Comparison of ENCODE assay signal across 12 cellular contexts in genomic region chrX:30635630-30636029, GRCh38. TPM values are rescaled to one million over a fixed set of nuclear protein-coding genes. Genes with fewer than 3 reads are reported as not detected.
DNase-seq lines count a peak whose midpoint lies in the region; ATAC-seq and TF ChIP-seq lines count a peak whose summit lies in the region.
"Had no signal": no experiment of that assay in that cellular context is flagged by ENCODE, and none has a peak within 500 bp of the region (broad histone marks: within the 10 kb centered on the region; RNA-seq: fewer than 3 reads in every experiment).

No MANE protein-coding gene starts in this region.

- no peak overlapping the region for H3K27ac Mint-ChIP-seq in activated CD4-positive, alpha-beta memory T cell treated with anti-CD3 and anti-CD28 coated beads for 36 hours

- no peak for DNase-seq in heart right ventricle
- DNase-seq in left ventricle myocardium superior = no peak
- DNase-seq in PC-3 = peak; percentile 51
- DNase-seq in fibroblast of gingiva (ENCODE audit: low read depth) = peak; percentile 4
- no peak for DNase-seq in upper lobe of right lung
- DNase-seq in activated CD4-positive, alpha-beta memory T cell treated with anti-CD3 and anti-CD28 coated beads for 36 hours = no peak
- DNase-seq: activated CD4-positive, alpha-beta T cell treated with anti-CD3 and anti-CD28 coated beads, Interleukin-2, amount 50 U/mL, for 48 hours; DMS79 treated with DMSO at 0.1 percent for 48 hours; left cardiac atrium; NCI-H524 had no signal

- no peaks in the 10 kb centered on the region for H3K36me3 ChIP-seq in heart right ventricle
- H3K36me3 ChIP-seq in PC-3 (ENCODE audit: low read depth, low read length) = no peaks in the 10 kb centered on the region
- no peaks in the 10 kb centered on the region for H3K36me3 ChIP-seq in upper lobe of right lung

- POLR2A ChIA-PET in PC-3 (lab: Charles Lee; ENCODE audit: unreplicated experiment) = no interaction called here
- POLR2A ChIA-PET in activated CD4-positive, alpha-beta memory T cell treated with anti-CD3 and anti-CD28 coated beads for 36 hours (lab: Charles Lee) = no interaction called here

- no peaks in the 10 kb centered on the region for H3K36me3 Mint-ChIP-seq in activated CD4-positive, alpha-beta memory T cell treated with anti-CD3 and anti-CD28 coated beads for 36 hours

- no peaks in the 10 kb centered on the region for H3K27me3 ChIP-seq in heart right ventricle
- H3K27me3 ChIP-seq in PC-3 (ENCODE audit: low read length) = no peaks in the 10 kb centered on the region
- H3K27me3 ChIP-seq in upper lobe of right lung = no peaks in the 10 kb centered on the region

- ATAC-seq in heart right ventricle (no peak), left ventricle myocardium superior (no peak), PC-3 (no peak), upper lobe of right lung (peak; percentile 41), HG03520 (IDR thresholded peaks at IDR 0.05; ENCODE audit: unreplicated experiment) (no peak), HG02885 (IDR thresholded peaks at IDR 0.05; ENCODE audit: poor library complexity, unreplicated experiment) (no peak)
- ATAC-seq: left cardiac atrium had no signal

- H2AFZ ChIP-seq in PC-3 (ENCODE audit: low read length) = no peak overlapping the region

- H3K4me2 ChIP-seq in PC-3 (ENCODE audit: low read length) = no peak overlapping the region

- no peak overlapping the region for H3K4me3 Mint-ChIP-seq in activated CD4-positive, alpha-beta memory T cell treated with anti-CD3 and anti-CD28 coated beads for 36 hours

- intact Hi-C loops in heart right ventricle (cut with DNase I) = loop anchor here in 4 of 10 donors (5.0 to 10.0 kb wide), 3 partner anchors 72 to 79 kb away; no protein-coding TSS in a partner anchor
- intact Hi-C loops in left ventricle myocardium superior (cut with micrococcal nuclease) = no loop called here
- intact Hi-C loops in PC-3 (cut with micrococcal nuclease) = loop anchor here (1.0 to 10.0 kb wide), 2 partner anchors 78 to 189 kb away; no protein-coding TSS in a partner anchor
- intact Hi-C loops in upper lobe of right lung (cut with DNase I) = no loop called here
- intact Hi-C loops in activated CD4-positive, alpha-beta memory T cell treated with anti-CD3 and anti-CD28 coated beads for 36 hours (cut with micrococcal nuclease) = no loop called here

- peaks cover 0 to 3% (median 0%) of the 10 kb centered on the region in 11 donors for H3K9me3 ChIP-seq in heart right ventricle
- no peaks in the 10 kb centered on the region for H3K9me3 ChIP-seq in PC-3 (ENCODE audit: low read length)
- H3K9me3 ChIP-seq in upper lobe of right lung = no peaks in the 10 kb centered on the region

- no peaks in the 10 kb centered on the region for H3K27me3 Mint-ChIP-seq in activated CD4-positive, alpha-beta memory T cell treated with anti-CD3 and anti-CD28 coated beads for 36 hours

- no TSS peak for BruUV-seq in PC-3 (replicated peaks; lab: Mats Ljungman, UMichigan)

- H3K4me1 Mint-ChIP-seq in activated CD4-positive, alpha-beta memory T cell treated with anti-CD3 and anti-CD28 coated beads for 36 hours (ENCODE audit: low read depth) = peaks cover 2% of the 10 kb centered on the region

- H3K9me2 ChIP-seq in PC-3 (replicated peaks; ENCODE audit: low read length) = no peaks in the 10 kb centered on the region

- CTCF ChIA-PET in PC-3 (lab: Charles Lee) = interaction anchor here (0.5 to 0.9 kb wide), 4 partner anchors 20 to 129 kb away, joined by 3 to 5 read pairs (median 4); no protein-coding TSS in a partner anchor
- CTCF ChIA-PET in activated CD4-positive, alpha-beta memory T cell treated with anti-CD3 and anti-CD28 coated beads for 36 hours (lab: Charles Lee) = interaction anchor here (0.6 to 1.8 kb wide), 17 partner anchors 10 to 195 kb away, joined by 3 to 17 read pairs (median 4); no protein-coding TSS in a partner anchor

- no peaks in the 10 kb centered on the region for H3K9me3 Mint-ChIP-seq in activated CD4-positive, alpha-beta memory T cell treated with anti-CD3 and anti-CD28 coated beads for 36 hours

- H3K27ac ChIP-seq in heart right ventricle (no peak overlapping the region), PC-3 (ENCODE audit: low read length) (no peak overlapping the region), upper lobe of right lung (no peak overlapping the region)

- H3K9ac ChIP-seq in PC-3 (ENCODE audit: low read length) = no peak overlapping the region

- H3F3A ChIP-seq in PC-3 (ENCODE audit: low read length, unreplicated experiment) = no peaks in the 10 kb centered on the region

- H3K4me3 ChIP-seq in heart right ventricle (no peak overlapping the region), PC-3 (ENCODE audit: low read length) (no peak overlapping the region), upper lobe of right lung (no peak overlapping the region)

- WGBS in heart right ventricle, 2 donors = 62 to 64% methylated on average over 4 of the region's 4 CpGs

- TF ChIP-seq CTCF in heart right ventricle (IDR thresholded peaks at IDR 0.05) = peak in 8 of 9 donors; percentile 16 to 44 (median 34)
- peak; percentile 62 for TF ChIP-seq CTCF in PC-3 (conservative IDR thresholded peaks at IDR 0.05; ENCODE audit: low read depth, low read length)
- TF ChIP-seq CTCF in upper lobe of right lung (IDR thresholded peaks at IDR 0.05) = peak; percentile 39

- peaks cover 0 to 8% (median 0%) of the 10 kb centered on the region in 9 donors for H3K4me1 ChIP-seq in heart right ventricle
- no peaks in the 10 kb centered on the region for H3K4me1 ChIP-seq in PC-3 (ENCODE audit: insufficient read depth, low read length)
- no peaks in the 10 kb centered on the region for H3K4me1 ChIP-seq in upper lobe of right lung

- no peaks in the 10 kb centered on the region for H4K20me1 ChIP-seq in PC-3 (ENCODE audit: low read length)

- H3K79me2 ChIP-seq in PC-3 (ENCODE audit: low read length) = no peaks in the 10 kb centered on the region

RNA-seq across cellular contexts. Expression of gene GK, which starts 17.6 kb away (rescaled TPM):
- total RNA-seq in heart right ventricle = 10 to 100 TPM in 4 of 10 donors, 1 to 10 TPM in 6; 4.7 to 13.6 (median 9.7) TPM
- 1 to 10 TPM; 3.6 to 9.8 TPM for polyA plus RNA-seq in heart right ventricle
- 8.2 TPM for total RNA-seq in left ventricle myocardium superior
- 4.1 and 8.4 TPM in 2 replicates for total RNA-seq in PC-3 (2014; rRNA removed)
- total RNA-seq in upper lobe of right lung = 48.3 TPM
- total RNA-seq in activated CD4-positive, alpha-beta memory T cell treated with anti-CD3 and anti-CD28 coated beads for 36 hours = 100 to 1,000 TPM in 1 of 2 experiments, 10 to 100 TPM in 1; 95.2 to 100 TPM

RNA-seq across cellular contexts. Expression of gene TASL, which starts 58.1 kb away (rescaled TPM):
- total RNA-seq in heart right ventricle (1 to 10 TPM in 1 of 10 donors, under 1 TPM in 8, not detected in 1; 0.16 to 2.6 (median 0.35) TPM), left ventricle myocardium superior (0.62 TPM), PC-3 (2014; rRNA removed) (not detected in 2 replicates), upper lobe of right lung (4.0 TPM)
- polyA plus RNA-seq in heart right ventricle = under 1 TPM in 1 of 2 donors, not detected in 1; 0.12 TPM
- 1 to 10 TPM; 1.1 to 1.6 TPM for total RNA-seq in activated CD4-positive, alpha-beta memory T cell treated with anti-CD3 and anti-CD28 coated beads for 36 hours

Comparison
In these comparisons a context has a peak if more than half of its experiments do, and no peak if none do; other contexts are left out.
1. DNase-seq: peak in PC-3 (single experiment) and fibroblast of gingiva (single experiment); none in heart right ventricle (0 of 2), left ventricle myocardium superior (single experiment), upper lobe of right lung (single experiment) and activated CD4-positive, alpha-beta memory T cell treated with anti-CD3 and anti-CD28 coated beads for 36 hours (single experiment).
2. Peak in every context shown above with its lines, with median percentiles within 50 percentile points of each other: CTCF ChIP-seq.